ENCODE assay signal across 2 cellular contexts in genomic region chr13:62151724-62152123, GRCh38.
TF ChIP-seq lines count a peak whose summit lies in the region.
"Not testable (repeated sequence)": the region's sequence is repeated elsewhere in the genome, so short reads cannot be mapped to it uniquely, and the experiment has no call there.

No MANE protein-coding gene starts in this region.

- CTCF ChIA-PET in HEK293 (lab: Yijun Ruan, JAX) = not testable (repeated sequence)

- H3K4me1 ChIP-seq in HEK293 (ENCODE audit: control insufficient read depth, insufficient read depth, low read length); HUES48 (ENCODE audit: control insufficient read depth, insufficient read depth, low read length): not testable (repeated sequence)

- POLR2A ChIA-PET in HEK293 (lab: Yijun Ruan, JAX) = not testable (repeated sequence)

- not testable (repeated sequence) for H3K27me3 ChIP-seq in HUES48 (ENCODE audit: control insufficient read depth, insufficient read depth, low read length)

- H3K27ac ChIP-seq in HEK293 (ENCODE audit: extremely low read depth, low read depth, low read length) = not testable (repeated sequence)
- H3K27ac ChIP-seq in HUES48 (ENCODE audit: low read depth, low read length) = peak overlapping the region; percentile 26

- H3K36me3 ChIP-seq in HEK293 (ENCODE audit: control insufficient read depth in 2 of 2, insufficient read depth in 1 of 2, low read length in 2 of 2); HUES48 (ENCODE audit: control insufficient read depth, insufficient read depth, low read length): not testable (repeated sequence)

- not testable (repeated sequence) for H3K4me3 ChIP-seq in HEK293 (ENCODE audit: low read depth, low read length); HUES48 (ENCODE audit: low read depth, low read length)

- not testable (repeated sequence) for TF ChIP-seq CTCF in HEK293 (tag by site-specific recombination; IDR thresholded peaks at IDR 0.05)

- not testable (repeated sequence) for H3K9ac ChIP-seq in HUES48 (ENCODE audit: low read depth, low read length)

- H3K9me3 ChIP-seq in HEK293 (ENCODE audit: control insufficient read depth, insufficient read depth, low read depth, low read length) = not testable (repeated sequence)
- peaks cover 18% of the 10 kb centered on the region for H3K9me3 ChIP-seq in HUES48 (ENCODE audit: control insufficient read depth, insufficient read depth, low read length)

TF ChIP-seq in HEK293, 187 proteins besides CTCF, POLR2A, EP300 and RAD21:
- TF ChIP-seq SETDB1 (IDR thresholded peaks at IDR 0.05; ENCODE audit: insufficient read length, low read length) (peak; percentile 70), TRIM28 (IDR thresholded peaks at IDR 0.05; ENCODE audit: borderline replicate concordance, low read length) (peak; percentile 80; the same call in 1 of the 2 replicates)
